8 cellular contexts compared by ENCODE assay signal in genomic region chr12:112900298-112901145, GRCh38.
DNase-seq lines count a peak whose midpoint lies in the region; ATAC-seq and FAIRE-seq lines count a peak whose summit lies in the region.

No MANE protein-coding gene starts in this region.

- H3K27me3 Mint-ChIP-seq in activated naive CD8-positive, alpha-beta T cell treated with anti-CD3 and anti-CD28 coated beads, Interleukin-2, amount 50 U/mL, for 24 hours = peaks cover 5% of the 10 kb centered on the region

- no peak for FAIRE-seq in HTR-8/SVneo (lab: Jason Lieb, UNC)

- no peak overlapping the region for H3K4me3 Mint-ChIP-seq in activated naive CD8-positive, alpha-beta T cell treated with anti-CD3 and anti-CD28 coated beads, Interleukin-2, amount 50 U/mL, for 24 hours

- DNase-seq in EH (ENCODE audit: low read depth) (peak; percentile 35), HTR-8/SVneo (ENCODE audit: insufficient read length, low spot score) (peak; percentile 35), OCI-M1 (lab: John Stamatoyannopoulos, UW) (peak; percentile 75), iPS-NIHi7 (ENCODE audit: extremely low spot score) (peak; percentile 81)
- peak; percentile 39 for DNase-seq in activated naive CD8-positive, alpha-beta T cell treated with anti-CD3 and anti-CD28 coated beads, Interleukin-2, amount 50 U/mL, for 24 hours
- peak; percentile 30 for DNase-seq in stimulated activated CD8-positive, alpha-beta memory T cell treated with anti-CD3 and anti-CD28 coated beads, Interleukin-12 subunit alpha, Interleukin-12 subunit beta, amount 100 ng/mL, for 1 hour (ENCODE audit: low read depth)

- H3K9me3 Mint-ChIP-seq in activated naive CD8-positive, alpha-beta T cell treated with anti-CD3 and anti-CD28 coated beads, Interleukin-2, amount 50 U/mL, for 24 hours = no peaks in the 10 kb centered on the region

- peak; percentile 69 for ATAC-seq in activated naive CD8-positive, alpha-beta T cell treated with anti-CD3 and anti-CD28 coated beads, Interleukin-2, amount 50 U/mL, for 24 hours
- ATAC-seq in HG02588 (IDR thresholded peaks at IDR 0.05; ENCODE audit: unreplicated experiment) (no peak), GM18907 (IDR thresholded peaks at IDR 0.05; ENCODE audit: unreplicated experiment) (no peak)

- no peaks in the 10 kb centered on the region for H3K36me3 Mint-ChIP-seq in activated naive CD8-positive, alpha-beta T cell treated with anti-CD3 and anti-CD28 coated beads, Interleukin-2, amount 50 U/mL, for 24 hours (ENCODE audit: low read depth)

- no peak overlapping the region for H3K27ac Mint-ChIP-seq in activated naive CD8-positive, alpha-beta T cell treated with anti-CD3 and anti-CD28 coated beads, Interleukin-2, amount 50 U/mL, for 24 hours

- peaks cover 25% of the 10 kb centered on the region for H3K4me1 Mint-ChIP-seq in activated naive CD8-positive, alpha-beta T cell treated with anti-CD3 and anti-CD28 coated beads, Interleukin-2, amount 50 U/mL, for 24 hours

Comparison
In these comparisons a context has a peak if more than half of its experiments do, and no peak if none do; other contexts are left out.
1. DNase-seq: peak in every context shown above with its lines; median percentile 81 in iPS-NIHi7; 75 in OCI-M1; 39 in activated naive CD8-positive, alpha-beta T cell treated with anti-CD3 and anti-CD28 coated beads, Interleukin-2, amount 50 U/mL, for 24 hours; 35 in EH; 35 in HTR-8/SVneo; 30 in stimulated activated CD8-positive, alpha-beta memory T cell treated with anti-CD3 and anti-CD28 coated beads, Interleukin-12 subunit alpha, Interleukin-12 subunit beta, amount 100 ng/mL, for 1 hour.